Comparison of ENCODE assay signal across 22 cellular contexts in the genomic region with DNA sequence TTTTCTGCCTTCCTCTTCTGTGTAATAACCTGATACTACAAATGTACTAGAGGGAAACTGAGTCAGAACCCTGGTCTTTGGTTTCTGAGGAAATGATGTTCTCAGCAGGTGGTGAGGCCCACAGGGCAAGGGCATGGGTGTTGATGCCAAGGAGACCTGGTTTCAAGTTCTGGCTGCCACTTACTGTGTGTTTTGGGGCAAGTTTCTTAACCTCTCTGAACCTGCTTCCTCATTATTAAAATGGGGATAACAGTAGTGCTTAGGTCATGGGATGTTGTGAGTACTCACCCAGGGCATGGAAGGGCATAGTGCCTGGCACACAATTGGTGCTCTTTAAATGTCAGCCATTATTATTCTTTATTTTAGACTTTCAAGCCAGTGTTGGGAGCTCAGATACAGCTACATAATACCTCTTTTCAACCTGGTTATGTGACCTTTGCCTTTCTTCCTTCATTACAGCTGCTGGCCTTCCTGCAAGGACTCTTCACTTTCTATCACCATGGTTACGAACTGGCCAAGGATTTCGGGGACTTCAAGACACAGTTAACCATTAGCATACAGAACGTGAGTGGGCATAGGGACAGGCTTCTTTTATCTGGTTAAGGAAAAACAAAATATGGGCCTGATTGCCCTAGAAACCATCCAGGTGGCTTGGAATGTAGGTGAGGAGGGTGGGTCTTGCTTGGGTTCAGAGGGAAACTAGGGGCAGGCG.
DNase-seq lines count a peak whose midpoint lies in the region; ATAC-seq, FAIRE-seq and TF ChIP-seq lines count a peak whose summit lies in the region.
"Had no signal": no experiment of that assay in that cellular context is flagged by ENCODE, and none has a peak within 500 bp of the region (broad histone marks: within the 10 kb centered on the region; RNA-seq: fewer than 3 reads in every experiment).

No MANE protein-coding gene starts in this region.

- H3K27ac Mint-ChIP-seq in H9 = peak overlapping the region in 2 of 3 experiments; percentile 31 to 38; a peak in 2 of 7 replicates
- peak overlapping the region; percentile 42 for H3K27ac Mint-ChIP-seq in osteocyte (ENCODE audit: unreplicated experiment)
- H3K27ac Mint-ChIP-seq: activated naive CD4-positive, alpha-beta T cell treated with anti-CD3 and anti-CD28 coated beads for 36 hours; activated T-cell treated with anti-CD3 and anti-CD28 coated beads, Interleukin-2, amount 50 U/mL, for 24 hours had no signal

- H3K4ac ChIP-seq in H9 (ENCODE audit: low read depth, low read length) = no peak overlapping the region

- WGBS in H9 (ENCODE audit: extremely low coverage, insufficient read length, low lambda C conversion rate) = no CpG with 5 or more reads among the region's 4 CpGs

- no peak overlapping the region for H2BK120ac ChIP-seq in H9 (ENCODE audit: low read depth, low read length, poor library complexity, severe bottlenecking)

- ATAC-seq in PC-3 (no peak), HG03159 (IDR thresholded peaks at IDR 0.05; ENCODE audit: unreplicated experiment) (no peak), HG02970 (IDR thresholded peaks at IDR 0.05; ENCODE audit: low FRiP score, unreplicated experiment) (no peak)
- ATAC-seq: activated CD4-positive, CD25-positive, alpha-beta regulatory T cell treated with anti-CD3 and anti-CD28 coated beads, Interleukin-2, amount 50 U/mL, for 24 hours; GM23338; mucosa of descending colon had no signal

- no peak overlapping the region for H3K23ac ChIP-seq in H9 (ENCODE audit: insufficient read length, low read depth, low read length)

- H3K27ac ChIP-seq in H9 (ENCODE audit: insufficient read length, low read depth, low read length) (no peak overlapping the region), PC-3 (ENCODE audit: low read length) (peak overlapping the region; percentile 44), keratinocyte (ENCODE audit: control insufficient read depth, insufficient read depth, low read length) (no peak overlapping the region)
- H3K27ac ChIP-seq: ovary, thoracic aorta had no signal

- H4K20me1 ChIP-seq in H9 (ENCODE audit: control insufficient read depth, insufficient read depth, insufficient read length) (no peaks in the 10 kb centered on the region), PC-3 (ENCODE audit: low read length) (no peaks in the 10 kb centered on the region), keratinocyte (ENCODE audit: control insufficient read depth, extremely low read depth, insufficient read depth, low read length) (no peaks in the 10 kb centered on the region)

- H3K36me3 Mint-ChIP-seq in H9 (ENCODE audit: insufficient read depth in 1 of 3, low read depth in 3 of 3) (peaks cover 10 to 37% (median 27%) of the 10 kb centered on the region in 3 experiments; a peak in 5 of 7 replicates), osteocyte (ENCODE audit: unreplicated experiment) (peaks cover 22% of the 10 kb centered on the region)

- H3K9me3 ChIP-seq in H9 (ENCODE audit: control insufficient read depth, low read depth, low read length) = no peaks in the 10 kb centered on the region
- no peaks in the 10 kb centered on the region for H3K9me3 ChIP-seq in PC-3 (ENCODE audit: low read length)
- H3K9me3 ChIP-seq in keratinocyte (ENCODE audit: control insufficient read depth, low read depth, low read length) = no peaks in the 10 kb centered on the region
- H3K9me3 ChIP-seq: mucosa of descending colon, ovary, thoracic aorta had no signal

- H4K8ac ChIP-seq in H9 (replicated peaks; ENCODE audit: insufficient read length, low read depth, low read length) = no peak overlapping the region

- dilution Hi-C loops in keratinocyte (cut with MboI; ENCODE audit: extremely low pct_ligation_motif_present, low sequenced_read_pairs) = no loop called here

- no TSS peak for BruUV-seq in PC-3 (replicated peaks; lab: Mats Ljungman, UMichigan)

- H3K4me2 ChIP-seq in H9 (ENCODE audit: insufficient read depth, insufficient read length, low read length) (no peak overlapping the region), PC-3 (ENCODE audit: low read length) (peak overlapping the region; percentile 46), keratinocyte (ENCODE audit: control insufficient read depth, extremely low read depth, insufficient read depth, low read depth, low read length) (peak overlapping the region; percentile 40)
- H3K4me2 ChIP-seq: GM23338 had no signal

- H3K27me3 Mint-ChIP-seq in H9 (ENCODE audit: low read depth) (no peaks in the 10 kb centered on the region), osteocyte (ENCODE audit: unreplicated experiment) (no peaks in the 10 kb centered on the region)
- H3K27me3 Mint-ChIP-seq: activated T-cell treated with anti-CD3 and anti-CD28 coated beads, Interleukin-2, amount 50 U/mL, for 24 hours; CD4-positive, alpha-beta memory T cell had no signal

- no peak overlapping the region for H4K91ac ChIP-seq in H9 (ENCODE audit: insufficient read length, low read depth, low read length)

- H3K14ac ChIP-seq in H9 (ENCODE audit: insufficient read depth, low read length) = no peak overlapping the region

- H3K4me1 ChIP-seq in H9 (ENCODE audit: insufficient read depth, low read length) (peaks cover 8% of the 10 kb centered on the region), PC-3 (ENCODE audit: insufficient read depth, low read length) (peaks cover 39% of the 10 kb centered on the region), keratinocyte (ENCODE audit: control insufficient read depth, extremely low read depth, insufficient read depth, low read length) (peaks cover 41% of the 10 kb centered on the region)

- H3K79me2 ChIP-seq in H9 (ENCODE audit: insufficient read depth, low read length) (no peaks in the 10 kb centered on the region), PC-3 (ENCODE audit: low read length) (no peaks in the 10 kb centered on the region), keratinocyte (ENCODE audit: control insufficient read depth, insufficient read depth, low read length) (no peaks in the 10 kb centered on the region)

- H3F3A ChIP-seq in PC-3 (ENCODE audit: low read length, unreplicated experiment) = no peaks in the 10 kb centered on the region

- POLR2A ChIA-PET in PC-3 (lab: Charles Lee; ENCODE audit: unreplicated experiment) = no interaction called here

- H3T11ph ChIP-seq in H9 (ENCODE audit: low read length) = no peak overlapping the region

- H3K79me1 ChIP-seq in H9 (ENCODE audit: insufficient read depth, low read depth, low read length, poor library complexity, severe bottlenecking) = no peaks in the 10 kb centered on the region

- no peak overlapping the region for H2AFZ ChIP-seq in H9 (ENCODE audit: low read length)
- H2AFZ ChIP-seq in PC-3 (ENCODE audit: low read length) = no peak overlapping the region
- no peak overlapping the region for H2AFZ ChIP-seq in keratinocyte (ENCODE audit: control insufficient read depth, low read length)
- H2AFZ ChIP-seq: GM23338 had no signal

- H3K9me3 Mint-ChIP-seq in H9 = no peaks in the 10 kb centered on the region
- H3K9me3 Mint-ChIP-seq in osteocyte (ENCODE audit: unreplicated experiment) = no peaks in the 10 kb centered on the region
- H3K9me3 Mint-ChIP-seq: activated naive CD4-positive, alpha-beta T cell treated with anti-CD3 and anti-CD28 coated beads for 36 hours; activated T-cell treated with anti-CD3 and anti-CD28 coated beads, Interleukin-2, amount 50 U/mL, for 24 hours; CD4-positive, alpha-beta memory T cell; GM23338 had no signal

- H3K18ac ChIP-seq in H9 (ENCODE audit: insufficient read length, low read depth, low read length) = no peak overlapping the region

- DNase-seq in H9 (no peak), PC-3 (no peak), keratinocyte (ENCODE audit: low read depth, low spot score) (no peak), osteocyte (ENCODE audit: extremely low spot score, unreplicated experiment) (no peak), NOMO-1 treated with DMSO at 0.1 percent for 48 hours (lab: John Stamatoyannopoulos, UW; ENCODE audit: unreplicated experiment) (no peak)
- DNase-seq: activated naive CD4-positive, alpha-beta T cell treated with anti-CD3 and anti-CD28 coated beads for 36 hours; activated T-cell treated with anti-CD3 and anti-CD28 coated beads, Interleukin-2, amount 50 U/mL, for 24 hours; anterior cingulate cortex; CD4-positive, alpha-beta memory T cell; DMS53; mucosa of descending colon; NCI-H1105; NCI-H2081 treated with DMSO at 0.1 percent for 48 hours; ovary; stimulated activated naive CD4-positive, alpha-beta T cell had no signal

- H3K9me1 ChIP-seq in keratinocyte (ENCODE audit: control insufficient read depth, extremely low read depth, insufficient read depth, low read length) = peaks cover 2% of the 10 kb centered on the region

- intact Hi-C loops in PC-3 (cut with micrococcal nuclease) = no loop called here

- no peak overlapping the region for H4K5ac ChIP-seq in H9 (ENCODE audit: insufficient read length, low read depth, low read length)

- no peaks in the 10 kb centered on the region for H3K23me2 ChIP-seq in H9 (ENCODE audit: insufficient read length, low read depth, low read length, poor library complexity, severe bottlenecking)

- H3K9me2 ChIP-seq in PC-3 (replicated peaks; ENCODE audit: low read length) = no peaks in the 10 kb centered on the region

- no peak for TF ChIP-seq CTCF in H9 (conservative IDR thresholded peaks at IDR 0.05)
- no peak for TF ChIP-seq CTCF in PC-3 (conservative IDR thresholded peaks at IDR 0.05; ENCODE audit: low read depth, low read length)
- TF ChIP-seq CTCF in keratinocyte (optimal IDR thresholded peaks at IDR 0.05 in 1 of 3, IDR thresholded peaks at IDR 0.05 in 1 of 3, conservative IDR thresholded peaks at IDR 0.05 in 1 of 3; ENCODE audit: extremely low read depth in 1 of 3, insufficient read depth in 2 of 3, low read length in 3 of 3) = no peak
- no peak for TF ChIP-seq CTCF in osteocyte (IDR thresholded peaks at IDR 0.05)

- no peak overlapping the region for H2BK5ac ChIP-seq in H9 (ENCODE audit: insufficient read length, low read length)

- H3K4me3 Mint-ChIP-seq in H9 (no peak overlapping the region), osteocyte (ENCODE audit: unreplicated experiment) (no peak overlapping the region)
- H3K4me3 Mint-ChIP-seq: activated naive CD4-positive, alpha-beta T cell treated with anti-CD3 and anti-CD28 coated beads for 36 hours; activated T-cell treated with anti-CD3 and anti-CD28 coated beads, Interleukin-2, amount 50 U/mL, for 24 hours; CD4-positive, alpha-beta memory T cell; GM23338 had no signal

- H3K27me3 ChIP-seq in H9 (ENCODE audit: insufficient read depth, low read length) (no peaks in the 10 kb centered on the region), PC-3 (ENCODE audit: low read length) (no peaks in the 10 kb centered on the region), keratinocyte (ENCODE audit: control insufficient read depth, extremely low read depth, insufficient read depth, low read length) (no peaks in the 10 kb centered on the region)
- H3K27me3 ChIP-seq: ovary had no signal

- CTCF ChIA-PET in PC-3 (lab: Charles Lee) = no interaction called here

- no peak overlapping the region for H2BK12ac ChIP-seq in H9 (ENCODE audit: insufficient read length, low read depth, low read length)

- FAIRE-seq in keratinocyte (lab: Jason Lieb, UNC) = no peak
- FAIRE-seq: frontal cortex, GM19239 had no signal

- peaks cover 43% of the 10 kb centered on the region in 2 experiments for H3K4me1 Mint-ChIP-seq in H9
- peaks cover 15% of the 10 kb centered on the region for H3K4me1 Mint-ChIP-seq in osteocyte (ENCODE audit: unreplicated experiment)
- H3K4me1 Mint-ChIP-seq: CD4-positive, alpha-beta memory T cell had no signal

- H2AK5ac ChIP-seq in H9 (ENCODE audit: insufficient read length, low read length) = no peak overlapping the region

- no peak overlapping the region for H2BK15ac ChIP-seq in H9 (ENCODE audit: low read depth, low read length)

- H3K4me3 ChIP-seq in PC-3 (ENCODE audit: low read length) = no peak overlapping the region
- no peak overlapping the region for H3K4me3 ChIP-seq in keratinocyte (ENCODE audit: control insufficient read depth in 2 of 3, extremely low read depth in 1 of 3, insufficient read depth in 2 of 3, low read depth in 1 of 3, low read length in 3 of 3)
- H3K4me3 ChIP-seq: GM23338, mucosa of descending colon, ovary, thoracic aorta had no signal

- H3K36me3 ChIP-seq in PC-3 (ENCODE audit: low read depth, low read length) = peaks cover 22% of the 10 kb centered on the region
- peaks cover 0 to 5% of the 10 kb centered on the region in 2 experiments for H3K36me3 ChIP-seq in keratinocyte (ENCODE audit: control insufficient read depth in 2 of 2, extremely low read depth in 1 of 2, insufficient read depth in 2 of 2, low read length in 2 of 2)
- H3K36me3 ChIP-seq: ovary had no signal

- H3K9ac ChIP-seq in H9 (ENCODE audit: extremely low read depth, insufficient read length, low read length) (no peak overlapping the region), PC-3 (ENCODE audit: low read length) (no peak overlapping the region), keratinocyte (ENCODE audit: control insufficient read depth, extremely low read depth, insufficient read depth, low read length) (peak overlapping the region; percentile 41)

- H3K56ac ChIP-seq in H9 (ENCODE audit: insufficient read length, low read depth, low read length) = no peak overlapping the region

- H2BK20ac ChIP-seq in H9 (ENCODE audit: low read depth, low read length, poor library complexity, severe bottlenecking) = no peak overlapping the region
